In the genomic region with DNA sequence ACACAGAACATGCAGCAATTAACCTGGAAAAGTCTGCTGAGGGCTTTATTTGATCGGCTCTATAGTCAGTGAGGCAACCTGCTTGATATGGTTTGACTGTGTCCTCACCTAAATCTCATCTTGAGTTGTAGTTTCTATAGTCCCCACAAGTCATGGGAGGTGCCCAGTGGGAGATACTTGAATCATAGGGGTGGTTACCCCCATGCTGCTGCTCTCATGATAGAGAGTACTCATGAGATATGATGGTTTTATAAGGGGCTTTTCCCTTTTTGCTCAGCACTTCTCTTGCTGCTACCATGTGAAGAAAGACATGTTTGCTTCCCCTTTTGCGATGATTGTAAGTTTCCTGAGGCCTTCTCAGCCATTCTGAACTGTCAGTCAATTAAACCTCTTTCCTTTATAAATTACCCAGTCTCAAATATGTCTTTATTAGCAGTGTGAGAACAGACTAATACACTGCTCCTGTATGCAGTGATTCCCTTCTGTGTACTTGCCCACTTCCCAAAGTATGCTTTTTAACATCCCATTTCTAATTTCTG, we compare ENCODE assay signal across 17 cellular contexts.
"Had no signal": no experiment of that assay in that cellular context is flagged by ENCODE, and none has a peak within 500 bp of the region (broad histone marks: within the 10 kb centered on the region; RNA-seq: fewer than 3 reads in every experiment).

No MANE protein-coding gene starts in this region.

- H3K9me3 Mint-ChIP-seq: neural progenitor cell had no signal

- H3K27ac Mint-ChIP-seq: activated naive CD8-positive, alpha-beta T cell; activated T-helper 1 cell treated with anti-CD3 and anti-CD28 coated beads, Interleukin-12 subunit alpha, Interleukin-12 subunit beta, Interleukin-2, Interleukin-4 antibody, amounts not matched to agents 30 ng/mL and 10 ng/mL and 1 ng/mL, durations not matched to agents 14 hours and 24 hours and 36 hours; naive B cell; neural progenitor cell; progenitor cell of endocrine pancreas; stimulated activated naive CD8-positive, alpha-beta T cell treated with anti-CD3 and anti-CD28 coated beads, Interleukin-15, Interleukin-2, amounts not matched to agents 100 ng/mL and 50 ng/mL, for 24 hours had no signal

- H3K4me3 Mint-ChIP-seq: activated naive CD8-positive, alpha-beta T cell; activated T-helper 1 cell treated with anti-CD3 and anti-CD28 coated beads, Interleukin-12 subunit alpha, Interleukin-12 subunit beta, Interleukin-2, Interleukin-4 antibody, amounts not matched to agents 30 ng/mL and 10 ng/mL and 1 ng/mL, durations not matched to agents 14 hours and 24 hours and 36 hours; naive B cell; neural progenitor cell; stimulated activated naive CD8-positive, alpha-beta T cell treated with anti-CD3 and anti-CD28 coated beads, Interleukin-15, Interleukin-2, amounts not matched to agents 100 ng/mL and 50 ng/mL, for 24 hours had no signal

- H3K9me3 ChIP-seq: right atrium auricular region, suprapubic skin, upper lobe of left lung had no signal

- H3K4me1 ChIP-seq: neural progenitor cell, right atrium auricular region, suprapubic skin, upper lobe of left lung had no signal

- H3K4me1 Mint-ChIP-seq: naive B cell had no signal

- H3K36me3 ChIP-seq: neural progenitor cell, right atrium auricular region, suprapubic skin, upper lobe of left lung had no signal

- H3K9ac ChIP-seq: neural progenitor cell had no signal

- H2AFZ ChIP-seq: neural progenitor cell had no signal

- H3K4me3 ChIP-seq: neural progenitor cell, right atrium auricular region, suprapubic skin, upper lobe of left lung had no signal

- H3K36me3 Mint-ChIP-seq: activated naive CD8-positive, alpha-beta T cell; naive B cell; neural progenitor cell had no signal

- DNase-seq: activated CD4-positive, alpha-beta T cell treated with anti-CD3 and anti-CD28 coated beads, Interleukin-2, amount 50 U/mL, for 1 hour; activated CD4-positive, CD25-positive, alpha-beta regulatory T cell treated with anti-CD3 and anti-CD28 coated beads, Interleukin-2, amount 50 U/mL, for 72 hours; cerebellar nuclear complex; cortex of kidney; kidney; naive B cell; stimulated activated CD4-positive, alpha-beta T cell treated with anti-CD3 and anti-CD28 coated beads, Interleukin-2, amount 100 ng/mL, for 24 hours; T1000; upper lobe of left lung had no signal

- H3K27ac ChIP-seq: neural progenitor cell, right atrium auricular region, suprapubic skin, upper lobe of left lung had no signal

- H3K4me2 ChIP-seq: neural progenitor cell had no signal

- H3K27me3 Mint-ChIP-seq: progenitor cell of endocrine pancreas had no signal

- ATAC-seq: left lobe of liver had no signal

- H3K27me3 ChIP-seq: neural progenitor cell, right atrium auricular region, suprapubic skin, upper lobe of left lung had no signal
